1 cellular context compared by ENCODE assay signal in the genomic region with DNA sequence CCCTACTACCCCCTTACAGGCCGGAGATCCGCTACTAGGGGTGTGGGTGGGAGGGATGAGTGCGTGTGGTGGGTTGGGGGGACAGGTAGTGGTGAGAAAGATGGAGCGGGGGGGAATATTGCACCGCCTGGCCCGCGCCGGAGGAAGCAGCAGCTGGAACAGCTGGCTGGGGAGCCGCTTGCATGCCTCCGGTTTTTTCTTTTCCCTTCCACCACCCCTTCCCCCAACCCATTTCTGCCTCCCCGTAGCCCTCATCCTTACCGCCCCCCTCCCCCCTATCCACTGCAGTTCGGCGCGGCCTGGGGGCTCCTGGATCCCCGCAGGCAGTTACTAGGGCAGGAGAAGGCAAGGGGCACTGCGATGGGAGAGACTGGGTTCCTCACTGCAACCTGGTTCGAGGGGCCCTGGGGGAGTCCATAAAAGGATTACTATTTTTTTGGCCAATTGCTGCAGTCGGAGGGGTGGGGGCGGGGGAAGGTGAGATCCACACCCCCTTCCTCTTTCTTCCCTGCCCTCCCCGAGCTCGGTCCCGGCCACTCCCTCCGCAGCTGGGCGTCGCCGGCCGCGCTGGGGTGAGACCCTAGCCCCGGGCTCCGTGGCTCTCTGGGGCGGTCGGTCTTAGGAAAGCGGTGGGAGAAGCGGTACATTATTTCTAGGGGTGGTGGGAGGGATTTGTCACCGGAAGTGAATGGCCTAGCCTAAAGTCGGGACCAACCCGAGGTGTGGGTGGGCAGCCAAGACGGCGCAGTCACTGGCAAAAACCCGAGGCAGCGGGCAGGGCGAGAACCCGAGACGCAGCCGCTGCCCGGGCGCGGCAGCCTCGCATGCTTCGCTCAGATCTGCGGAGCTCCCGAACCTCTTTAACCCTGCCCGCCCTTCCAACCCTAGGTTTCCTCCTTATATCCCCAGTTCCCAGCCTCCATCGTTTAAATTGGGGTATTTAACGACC.
TF ChIP-seq lines count a peak whose summit lies in the region.

No MANE protein-coding gene starts in this region.

TF ChIP-seq in K562, 482 proteins besides CTCF, POLR2A, EP300 and RAD21 (continued from another document and continues in another):
- TF ChIP-seq ETV5 (CRISPR knock-in tag; IDR thresholded peaks at IDR 0.05; ENCODE audit: low read depth), result peak; percentile 73; the same call in 1 of the 2 replicates
- peak; percentile 36; the same call in 1 of the 2 replicates for TF ChIP-seq NR2C1 (IDR thresholded peaks at IDR 0.05)
- TF ChIP-seq NR2C1 (tag; IDR thresholded peaks at IDR 0.05), result peak; percentile 58; the same call in 1 of the 2 replicates
- no peak for TF ChIP-seq ZFP30 (CRISPR knock-in tag; IDR thresholded peaks at IDR 0.05; ENCODE audit: borderline replicate concordance)
- TF ChIP-seq, protein P1, sequence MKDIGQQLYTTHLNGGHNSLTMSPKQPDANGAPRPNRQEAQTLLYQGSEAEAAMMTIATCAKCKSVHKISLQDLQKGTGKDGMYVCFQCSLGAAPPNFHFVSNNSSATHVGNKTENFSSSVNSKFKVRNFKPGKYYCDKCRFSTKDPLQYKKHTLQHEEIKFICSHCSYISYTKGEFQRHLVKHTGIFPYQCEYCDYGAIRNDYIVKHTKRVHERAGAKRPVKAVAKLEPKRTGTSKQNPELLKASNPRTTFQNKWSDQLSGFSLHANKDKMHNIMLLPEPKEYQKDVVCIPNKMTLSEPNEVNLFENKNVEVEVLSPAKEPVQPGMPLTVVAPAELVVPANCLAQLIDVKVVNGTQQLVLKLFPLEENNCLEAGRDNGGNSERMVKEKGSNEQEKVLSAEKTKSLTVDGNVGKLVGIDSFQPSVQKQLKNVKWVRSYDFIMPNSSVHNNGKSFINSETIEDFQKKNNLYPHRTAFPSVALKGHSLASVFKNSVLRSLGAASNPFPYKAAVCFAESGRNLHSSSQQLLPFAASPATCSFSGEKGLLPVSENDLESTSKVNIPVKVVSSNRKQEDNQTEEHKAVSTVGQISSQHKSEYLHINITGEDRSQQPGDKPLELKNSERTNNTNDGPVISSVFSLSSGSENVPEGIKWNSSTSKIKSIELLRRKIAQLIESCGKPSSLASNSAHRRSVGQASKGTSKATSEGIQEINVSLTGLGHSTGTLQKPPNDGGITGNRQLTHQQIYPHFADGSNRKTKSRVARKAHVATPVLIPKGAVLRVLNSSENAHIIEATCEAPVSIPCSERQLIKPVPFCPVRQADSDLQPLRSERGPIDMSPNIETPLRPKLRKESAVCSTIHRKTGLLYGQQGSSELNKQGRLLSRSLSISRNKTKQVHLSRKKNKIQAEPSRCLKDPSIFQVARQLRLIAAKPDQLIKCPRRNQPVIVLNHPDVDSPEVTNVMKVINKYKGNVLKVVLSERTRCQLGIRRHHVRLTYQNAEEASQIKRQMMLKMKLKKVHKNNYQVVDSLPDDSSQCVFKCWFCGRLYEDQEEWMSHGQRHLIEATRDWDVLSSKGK (CRISPR knock-in tag; IDR thresholded peaks at IDR 0.05), result no peak
- TF ChIP-seq, protein P2, sequence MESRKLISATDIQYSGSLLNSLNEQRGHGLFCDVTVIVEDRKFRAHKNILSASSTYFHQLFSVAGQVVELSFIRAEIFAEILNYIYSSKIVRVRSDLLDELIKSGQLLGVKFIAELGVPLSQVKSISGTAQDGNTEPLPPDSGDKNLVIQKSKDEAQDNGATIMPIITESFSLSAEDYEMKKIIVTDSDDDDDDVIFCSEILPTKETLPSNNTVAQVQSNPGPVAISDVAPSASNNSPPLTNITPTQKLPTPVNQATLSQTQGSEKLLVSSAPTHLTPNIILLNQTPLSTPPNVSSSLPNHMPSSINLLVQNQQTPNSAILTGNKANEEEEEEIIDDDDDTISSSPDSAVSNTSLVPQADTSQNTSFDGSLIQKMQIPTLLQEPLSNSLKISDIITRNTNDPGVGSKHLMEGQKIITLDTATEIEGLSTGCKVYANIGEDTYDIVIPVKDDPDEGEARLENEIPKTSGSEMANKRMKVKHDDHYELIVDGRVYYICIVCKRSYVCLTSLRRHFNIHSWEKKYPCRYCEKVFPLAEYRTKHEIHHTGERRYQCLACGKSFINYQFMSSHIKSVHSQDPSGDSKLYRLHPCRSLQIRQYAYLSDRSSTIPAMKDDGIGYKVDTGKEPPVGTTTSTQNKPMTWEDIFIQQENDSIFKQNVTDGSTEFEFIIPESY (CRISPR knock-in tag; IDR thresholded peaks at IDR 0.05), result no peak; the same call in none of the 2 replicates
- TF ChIP-seq BRF1 (IDR thresholded peaks at IDR 0.05; ENCODE audit: borderline replicate concordance, extremely low read depth, insufficient read length), result no peak
- TF ChIP-seq ZBTB49 (CRISPR knock-in tag; IDR thresholded peaks at IDR 0.05; ENCODE audit: borderline replicate concordance), result no peak
- TF ChIP-seq, protein P3, sequence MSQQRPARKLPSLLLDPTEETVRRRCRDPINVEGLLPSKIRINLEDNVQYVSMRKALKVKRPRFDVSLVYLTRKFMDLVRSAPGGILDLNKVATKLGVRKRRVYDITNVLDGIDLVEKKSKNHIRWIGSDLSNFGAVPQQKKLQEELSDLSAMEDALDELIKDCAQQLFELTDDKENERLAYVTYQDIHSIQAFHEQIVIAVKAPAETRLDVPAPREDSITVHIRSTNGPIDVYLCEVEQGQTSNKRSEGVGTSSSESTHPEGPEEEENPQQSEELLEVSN (IDR thresholded peaks at IDR 0.05; ENCODE audit: borderline replicate concordance in 1 of 2, extremely low read depth in 1 of 2, insufficient read depth in 1 of 2, insufficient read length in 1 of 2, low read depth in 1 of 2, low read length in 1 of 2, poor library complexity in 1 of 2, severe bottlenecking in 1 of 2), result peak in 1 of 2 experiments; percentile 44
- TF ChIP-seq KLF16 (IDR thresholded peaks at IDR 0.05), result no peak
- TF ChIP-seq, protein P4, sequence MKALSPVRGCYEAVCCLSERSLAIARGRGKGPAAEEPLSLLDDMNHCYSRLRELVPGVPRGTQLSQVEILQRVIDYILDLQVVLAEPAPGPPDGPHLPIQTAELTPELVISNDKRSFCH (CRISPR knock-in tag; IDR thresholded peaks at IDR 0.05), result no peak
- TF ChIP-seq, protein P4 (tag; IDR thresholded peaks at IDR 0.05), result no peak
- TF ChIP-seq SRF (CRISPR knock-in tag; IDR thresholded peaks at IDR 0.05), result peak in 1 of 2 experiments; percentile 59; a peak in 1 of 4 replicates
- TF ChIP-seq SNRNP70 (optimal IDR thresholded peaks at IDR 0.05; ENCODE audit: low read depth, low read length), result no peak
- TF ChIP-seq MAFF (IDR thresholded peaks at IDR 0.05; ENCODE audit: low read length), result no peak
- no peak for TF ChIP-seq GTF2F1 (IDR thresholded peaks at IDR 0.05; ENCODE audit: low read depth, low read length)
- no peak for TF ChIP-seq MCM3 (IDR thresholded peaks at IDR 0.05)
- TF ChIP-seq ZZZ3 (IDR thresholded peaks at IDR 0.05), result no peak
- TF ChIP-seq BRD9 (IDR thresholded peaks at IDR 0.05; ENCODE audit: low read depth, partially characterized antibody), result no peak
- no peak for TF ChIP-seq ZC3H8 (IDR thresholded peaks at IDR 0.05)
- TF ChIP-seq CHD7 (IDR thresholded peaks at IDR 0.05; ENCODE audit: low read depth, low read length), result no peak
- no peak for TF ChIP-seq EWSR1 (IDR thresholded peaks at IDR 0.05; ENCODE audit: borderline replicate concordance, low read depth, partially characterized antibody)
- TF ChIP-seq NR4A1 (CRISPR knock-in tag; IDR thresholded peaks at IDR 0.05), result no peak
- no peak for TF ChIP-seq NR4A1 (tag; IDR thresholded peaks at IDR 0.05)
- TF ChIP-seq SRSF3 (IDR thresholded peaks at IDR 0.05; ENCODE audit: insufficient read depth, low read length), result no peak
- TF ChIP-seq BCL6 (CRISPR knock-in tag; IDR thresholded peaks at IDR 0.05), result no peak
- peak; percentile 68 for TF ChIP-seq ETV1 (tag; conservative IDR thresholded peaks at IDR 0.05; ENCODE audit: low read depth)
- no peak for TF ChIP-seq TEAD4 (IDR thresholded peaks at IDR 0.05; ENCODE audit: low read length)
- TF ChIP-seq TEAD4 (CRISPR knock-in tag; IDR thresholded peaks at IDR 0.05; ENCODE audit: borderline replicate concordance), result no peak
- no peak for TF ChIP-seq HSF4 (CRISPR knock-in tag; IDR thresholded peaks at IDR 0.05; ENCODE audit: borderline replicate concordance)
- no peak for TF ChIP-seq ZNF232 (CRISPR knock-in tag; IDR thresholded peaks at IDR 0.05)
- TF ChIP-seq U2AF1 (optimal IDR thresholded peaks at IDR 0.05; ENCODE audit: low read depth, low read length), result no peak
- no peak for TF ChIP-seq TARDBP (IDR thresholded peaks at IDR 0.05)
- TF ChIP-seq PTBP1 (IDR thresholded peaks at IDR 0.05; ENCODE audit: low read depth, low read length), result no peak
- no peak; a peak in 1 of 4 replicates for TF ChIP-seq RCOR1 (IDR thresholded peaks at IDR 0.05; ENCODE audit: borderline replicate concordance in 1 of 2, low read depth in 2 of 2, low read length in 2 of 2)
